Comparison of ENCODE assay signal across 1 cellular context in genomic region chr7:99438573-99439480, GRCh38.
TF ChIP-seq lines count a peak whose summit lies in the region.

Gene CPSF4, plus strand, starts transcription at chr7:99438943. Its CDS starts 140 bp downstream, at chr7:99439083.
A gene with protein sequence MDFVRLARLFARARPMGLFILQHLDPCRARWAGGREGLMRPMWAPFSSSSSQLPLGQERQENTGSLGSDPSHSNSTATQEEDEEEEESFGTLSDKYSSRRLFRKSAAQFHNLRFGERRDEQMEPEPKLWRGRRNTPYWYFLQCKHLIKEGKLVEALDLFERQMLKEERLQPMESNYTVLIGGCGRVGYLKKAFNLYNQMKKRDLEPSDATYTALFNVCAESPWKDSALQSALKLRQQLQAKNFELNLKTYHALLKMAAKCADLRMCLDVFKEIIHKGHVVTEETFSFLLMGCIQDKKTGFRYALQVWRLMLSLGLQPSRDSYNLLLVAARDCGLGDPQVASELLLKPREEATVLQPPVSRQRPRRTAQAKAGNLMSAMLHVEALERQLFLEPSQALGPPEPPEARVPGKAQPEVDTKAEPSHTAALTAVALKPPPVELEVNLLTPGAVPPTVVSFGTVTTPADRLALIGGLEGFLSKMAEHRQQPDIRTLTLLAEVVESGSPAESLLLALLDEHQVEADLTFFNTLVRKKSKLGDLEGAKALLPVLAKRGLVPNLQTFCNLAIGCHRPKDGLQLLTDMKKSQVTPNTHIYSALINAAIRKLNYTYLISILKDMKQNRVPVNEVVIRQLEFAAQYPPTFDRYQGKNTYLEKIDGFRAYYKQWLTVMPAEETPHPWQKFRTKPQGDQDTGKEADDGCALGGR (minus strand): TSS chr7:99438798. CDS start chr7:99435242, 3,556 bp downstream.

TF ChIP-seq in HCT116, 20 proteins besides CTCF, POLR2A, EP300 and RAD21 (continued from another document):
- TF ChIP-seq, protein P1, sequence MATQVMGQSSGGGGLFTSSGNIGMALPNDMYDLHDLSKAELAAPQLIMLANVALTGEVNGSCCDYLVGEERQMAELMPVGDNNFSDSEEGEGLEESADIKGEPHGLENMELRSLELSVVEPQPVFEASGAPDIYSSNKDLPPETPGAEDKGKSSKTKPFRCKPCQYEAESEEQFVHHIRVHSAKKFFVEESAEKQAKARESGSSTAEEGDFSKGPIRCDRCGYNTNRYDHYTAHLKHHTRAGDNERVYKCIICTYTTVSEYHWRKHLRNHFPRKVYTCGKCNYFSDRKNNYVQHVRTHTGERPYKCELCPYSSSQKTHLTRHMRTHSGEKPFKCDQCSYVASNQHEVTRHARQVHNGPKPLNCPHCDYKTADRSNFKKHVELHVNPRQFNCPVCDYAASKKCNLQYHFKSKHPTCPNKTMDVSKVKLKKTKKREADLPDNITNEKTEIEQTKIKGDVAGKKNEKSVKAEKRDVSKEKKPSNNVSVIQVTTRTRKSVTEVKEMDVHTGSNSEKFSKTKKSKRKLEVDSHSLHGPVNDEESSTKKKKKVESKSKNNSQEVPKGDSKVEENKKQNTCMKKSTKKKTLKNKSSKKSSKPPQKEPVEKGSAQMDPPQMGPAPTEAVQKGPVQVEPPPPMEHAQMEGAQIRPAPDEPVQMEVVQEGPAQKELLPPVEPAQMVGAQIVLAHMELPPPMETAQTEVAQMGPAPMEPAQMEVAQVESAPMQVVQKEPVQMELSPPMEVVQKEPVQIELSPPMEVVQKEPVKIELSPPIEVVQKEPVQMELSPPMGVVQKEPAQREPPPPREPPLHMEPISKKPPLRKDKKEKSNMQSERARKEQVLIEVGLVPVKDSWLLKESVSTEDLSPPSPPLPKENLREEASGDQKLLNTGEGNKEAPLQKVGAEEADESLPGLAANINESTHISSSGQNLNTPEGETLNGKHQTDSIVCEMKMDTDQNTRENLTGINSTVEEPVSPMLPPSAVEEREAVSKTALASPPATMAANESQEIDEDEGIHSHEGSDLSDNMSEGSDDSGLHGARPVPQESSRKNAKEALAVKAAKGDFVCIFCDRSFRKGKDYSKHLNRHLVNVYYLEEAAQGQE (IDR thresholded peaks at IDR 0.05; ENCODE audit: low read depth), result no peak
- no peak for TF ChIP-seq ZNF274 (IDR thresholded peaks at IDR 0.05; ENCODE audit: low read depth, low read length)
- TF ChIP-seq SIN3A (IDR thresholded peaks at IDR 0.05; ENCODE audit: low read depth), result peak; percentile 82
TF ChIP-seq in HCT116: peak in this region for 9.
